Comparison of ENCODE assay signal across 8 cellular contexts in the genomic region with DNA sequence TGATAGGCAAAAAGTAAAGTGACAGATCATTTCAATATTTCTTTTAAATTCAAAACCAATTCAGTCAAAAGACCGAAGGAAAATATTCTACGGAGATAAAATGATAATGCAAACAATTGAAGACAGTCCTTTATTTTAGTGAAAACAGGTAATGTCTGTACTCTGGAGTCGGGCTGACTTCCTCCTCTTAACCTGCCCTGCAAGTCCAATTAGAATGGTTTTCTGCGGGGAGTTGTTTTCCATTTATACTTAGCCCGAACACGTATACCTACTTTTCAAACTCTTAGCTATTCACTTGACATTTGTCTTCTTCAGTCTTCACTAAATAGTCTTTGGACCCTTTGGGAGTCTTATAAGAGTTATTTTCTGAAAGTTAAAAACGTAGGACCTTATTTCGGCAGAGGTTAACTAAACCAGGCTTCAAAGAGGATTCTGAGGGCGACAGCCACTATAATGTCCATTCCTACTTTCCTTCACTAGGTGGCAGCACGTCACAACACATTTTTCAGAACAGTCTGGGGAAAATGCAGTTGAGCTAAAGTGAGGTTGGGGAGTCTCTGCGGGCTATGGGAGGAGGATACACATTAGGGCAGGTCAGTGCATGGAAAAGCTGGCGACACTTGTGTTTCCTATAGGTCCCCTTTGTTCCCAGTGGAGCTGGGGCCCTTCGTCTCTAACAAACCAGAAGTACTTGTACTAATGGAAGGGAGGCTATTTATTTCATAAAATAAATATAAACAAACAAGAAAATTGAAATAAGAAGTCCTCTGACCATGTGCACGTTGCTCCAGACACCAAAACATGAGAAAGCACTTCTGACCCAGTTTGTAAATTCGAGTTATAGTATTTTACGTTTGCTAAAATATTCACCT.
DNase-seq lines count a peak whose midpoint lies in the region; ATAC-seq, FAIRE-seq and TF ChIP-seq lines count a peak whose summit lies in the region.

No MANE protein-coding gene starts in this region.

- DNase-seq in Daoy (ENCODE audit: low read depth): peak; percentile 75
- DNase-seq in H7: peak; percentile 38
- DNase-seq in NCI-H1436 treated with DMSO at 0.1 percent for 48 hours (lab: John Stamatoyannopoulos, UW): peak; percentile 45
- peak in 20 of 34 experiments; percentile 0 to 35 (median 14) for DNase-seq in T-cell
- peak; percentile 75 for DNase-seq in choroid plexus epithelial cell (ENCODE audit: low read depth)
- peak; percentile 40 for DNase-seq in HepG2 (ENCODE audit: low spot score)
- peak in 2 of 3 donors; percentile 7 to 17 for DNase-seq in stimulated activated CD4-positive, alpha-beta T cell treated with anti-CD3 and anti-CD28 coated beads, TNF-alpha, amount 100 ng/mL, for 48 hours (ENCODE audit: low read depth in 3 of 3)

- no peaks in the 10 kb centered on the region for H3K36me3 Mint-ChIP-seq in T-cell

- intact Hi-C loops in HepG2 (cut with micrococcal nuclease; ENCODE audit: unreplicated experiment): loop anchor here (1.0 to 10.0 kb wide), 4 partner anchors 23 to 592 kb away; no protein-coding TSS in a partner anchor

- H3K4me1 ChIP-seq in HepG2 (ENCODE audit: insufficient read depth, low read length): no peaks in the 10 kb centered on the region

- no peak overlapping the region for H3K27ac Mint-ChIP-seq in T-cell

- FAIRE-seq in HepG2 (lab: Jason Lieb, UNC): peak; percentile 93

- TF ChIP-seq CTCF in choroid plexus epithelial cell (conservative IDR thresholded peaks at IDR 0.05; ENCODE audit: low read depth, low read length) (peak; percentile 79), HepG2 (CRISPR knock-in tag; IDR thresholded peaks at IDR 0.05) (peak; percentile 83)

- no peaks in the 10 kb centered on the region for H3K9me3 ChIP-seq in HepG2 (ENCODE audit: low read length)

- H3K4me3 Mint-ChIP-seq in T-cell: peak overlapping the region in 2 of 3 donors; percentile 29 to 35

- 15% methylated on average over 16 of the region's 16 CpGs for WGBS in HepG2 (ENCODE audit: low lambda C conversion rate)

- 0 out of 2 replicates have a peak overlapping the region, but pooled peaks have one; percentile 13 for H3K4me2 ChIP-seq in HepG2 (ENCODE audit: low read depth, low read length)

- in situ Hi-C loops in HepG2 (cut with HindIII; ENCODE audit: extremely low pct_ligation_motif_present, low pct_unique_long_range_greater_than_20kb): loop anchor here (10.0 kb wide), 1 partner anchor 549 kb away; no protein-coding TSS in a partner anchor

- H3K9me3 Mint-ChIP-seq in T-cell: no peaks in the 10 kb centered on the region

- no peak overlapping the region for H3K27ac ChIP-seq in HepG2 (ENCODE audit: extremely low read length, insufficient read depth, low read length)

- no peaks in the 10 kb centered on the region; the same call in 1 of the 2 replicates for H4K20me1 ChIP-seq in HepG2 (ENCODE audit: insufficient read depth, low read length)

- no peak overlapping the region for H3K4me3 ChIP-seq in H7 (ENCODE audit: insufficient read depth, low read depth, low read length)
- no peak overlapping the region for H3K4me3 ChIP-seq in choroid plexus epithelial cell (ENCODE audit: low read depth, low read length)
- no peak overlapping the region for H3K4me3 ChIP-seq in HepG2 (replicated peaks in 1 of 3; ENCODE audit: insufficient read depth in 1 of 3, low read depth in 2 of 3, low read length in 3 of 3)

- ATAC-seq in T-cell (replicated peaks in 1 of 4) (peak in 3 of 4 experiments; percentile 49 to 64 (median 51)), HepG2 (peak; percentile 80), GM19395 (IDR thresholded peaks at IDR 0.05; ENCODE audit: unreplicated experiment) (no peak)

- POLR2A ChIA-PET in T-cell (lab: Charles Lee): no interaction called here
- POLR2A ChIA-PET in HepG2 (lab: Yijun Ruan, JAX): no interaction called here

- H2AFZ ChIP-seq in HepG2 (ENCODE audit: low read length): no peak overlapping the region

- no TSS peak for BruUV-seq in HepG2 (replicated peaks; lab: Mats Ljungman, UMichigan)

- peak; percentile 35; the same call in 1 of the 2 replicates for TF ChIP-seq RAD21 in HepG2 (CRISPR knock-in tag; IDR thresholded peaks at IDR 0.05)

- CTCF ChIA-PET in T-cell (lab: Charles Lee) (interaction anchor here (0.5 to 2.6 kb wide), 9 partner anchors 9 to 554 kb away, joined by 3 to 16 read pairs (median 7); no protein-coding TSS in a partner anchor), HepG2 (lab: Yijun Ruan, JAX; ENCODE audit: low intra/inter-chr PET ratio, low total read pairs) (interaction anchor here (1.1 to 2.1 kb wide), 3 partner anchors 8 to 546 kb away, joined by 3 to 28 read pairs (median 6); no protein-coding TSS in a partner anchor)

- no peaks in the 10 kb centered on the region; the same call in 1 of the 2 replicates for H3K27me3 ChIP-seq in H7 (ENCODE audit: control insufficient read depth, insufficient read depth, low read length)
- H3K27me3 ChIP-seq in HepG2 (ENCODE audit: control insufficient read depth in 1 of 2, insufficient read depth in 2 of 2, low read length in 2 of 2): 0 out of 5 replicates have a peak, but pooled peaks cover 0 to 1% of the 10 kb centered on the region in 2 experiments

- TF ChIP-seq EP300 in HepG2 (IDR thresholded peaks at IDR 0.05; ENCODE audit: low read depth in 2 of 2, low read length in 2 of 2) (no peak), HepG2 (CRISPR knock-in tag; IDR thresholded peaks at IDR 0.05; ENCODE audit: borderline replicate concordance) (no peak)

- H3K27me3 Mint-ChIP-seq in T-cell: peaks cover 21 to 32% of the 10 kb centered on the region in 2 donors

- H3K9ac ChIP-seq in HepG2 (ENCODE audit: insufficient read depth, low read depth, low read length): no peak overlapping the region

- no peaks in the 10 kb centered on the region for H3K36me3 ChIP-seq in H7 (replicated peaks; ENCODE audit: control insufficient read depth, insufficient read depth, low read length)
- no peaks in the 10 kb centered on the region for H3K36me3 ChIP-seq in HepG2 (replicated peaks in 1 of 2; ENCODE audit: control insufficient read depth in 1 of 2, insufficient read depth in 2 of 2, low read length in 2 of 2)

- H3K4me1 Mint-ChIP-seq in T-cell: peaks cover 4 to 6% (median 5%) of the 10 kb centered on the region in 3 donors

- no peaks in the 10 kb centered on the region for H3K79me2 ChIP-seq in HepG2 (ENCODE audit: insufficient read depth, low read length)

- TF ChIP-seq POLR2A in HepG2 (IDR thresholded peaks at IDR 0.05; ENCODE audit: insufficient read depth in 1 of 2, low read depth in 2 of 2, low read length in 2 of 2): no peak

TF ChIP-seq in HepG2, 621 proteins besides CTCF, POLR2A, EP300 and RAD21 (continues in another document):
- TF ChIP-seq ZNF777 (CRISPR knock-in tag; IDR thresholded peaks at IDR 0.05) (no peak), PLRG1 (conservative IDR thresholded peaks at IDR 0.05) (no peak), CBX1 (IDR thresholded peaks at IDR 0.05; ENCODE audit: low read depth) (no peak), ZNF792 (CRISPR knock-in tag; IDR thresholded peaks at IDR 0.05) (no peak)
- TF ChIP-seq, protein P1, sequence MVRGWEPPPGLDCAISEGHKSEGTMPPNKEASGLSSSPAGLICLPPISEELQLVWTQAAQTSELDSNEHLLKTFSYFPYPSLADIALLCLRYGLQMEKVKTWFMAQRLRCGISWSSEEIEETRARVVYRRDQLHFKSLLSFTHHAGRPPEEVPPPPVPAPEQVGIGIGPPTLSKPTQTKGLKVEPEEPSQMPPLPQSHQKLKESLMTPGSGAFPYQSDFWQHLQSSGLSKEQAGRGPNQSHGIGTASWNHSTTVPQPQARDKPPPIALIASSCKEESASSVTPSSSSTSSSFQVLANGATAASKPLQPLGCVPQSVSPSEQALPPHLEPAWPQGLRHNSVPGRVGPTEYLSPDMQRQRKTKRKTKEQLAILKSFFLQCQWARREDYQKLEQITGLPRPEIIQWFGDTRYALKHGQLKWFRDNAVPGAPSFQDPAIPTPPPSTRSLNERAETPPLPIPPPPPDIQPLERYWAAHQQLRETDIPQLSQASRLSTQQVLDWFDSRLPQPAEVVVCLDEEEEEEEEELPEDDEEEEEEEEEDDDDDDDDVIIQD (CRISPR knock-in tag; IDR thresholded peaks at IDR 0.05; ENCODE audit: low read depth): no peak
- TF ChIP-seq, protein P2, sequence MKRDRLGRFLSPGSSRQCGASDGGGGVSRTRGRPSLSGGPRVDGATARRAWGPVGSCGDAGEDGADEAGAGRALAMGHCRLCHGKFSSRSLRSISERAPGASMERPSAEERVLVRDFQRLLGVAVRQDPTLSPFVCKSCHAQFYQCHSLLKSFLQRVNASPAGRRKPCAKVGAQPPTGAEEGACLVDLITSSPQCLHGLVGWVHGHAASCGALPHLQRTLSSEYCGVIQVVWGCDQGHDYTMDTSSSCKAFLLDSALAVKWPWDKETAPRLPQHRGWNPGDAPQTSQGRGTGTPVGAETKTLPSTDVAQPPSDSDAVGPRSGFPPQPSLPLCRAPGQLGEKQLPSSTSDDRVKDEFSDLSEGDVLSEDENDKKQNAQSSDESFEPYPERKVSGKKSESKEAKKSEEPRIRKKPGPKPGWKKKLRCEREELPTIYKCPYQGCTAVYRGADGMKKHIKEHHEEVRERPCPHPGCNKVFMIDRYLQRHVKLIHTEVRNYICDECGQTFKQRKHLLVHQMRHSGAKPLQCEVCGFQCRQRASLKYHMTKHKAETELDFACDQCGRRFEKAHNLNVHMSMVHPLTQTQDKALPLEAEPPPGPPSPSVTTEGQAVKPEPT (CRISPR knock-in tag; IDR thresholded peaks at IDR 0.05; ENCODE audit: low read depth): no peak

Comparison
In these comparisons a context has a peak if more than half of its experiments do, and no peak if none do; other contexts are left out.
1. DNase-seq: peak in every context shown above with its lines; median percentile 75 in Daoy; 75 in choroid plexus epithelial cell; 45 in NCI-H1436 treated with DMSO at 0.1 percent for 48 hours; 40 in HepG2; 38 in H7; 14 in T-cell; 12 in stimulated activated CD4-positive, alpha-beta T cell treated with anti-CD3 and anti-CD28 coated beads, TNF-alpha, amount 100 ng/mL, for 48 hours.